ENCODE assay signal across 16 cellular contexts in genomic region chr19:31223805-31224534, GRCh38.
DNase-seq lines count a peak whose midpoint lies in the region; ATAC-seq and TF ChIP-seq lines count a peak whose summit lies in the region.
"Had no signal": no experiment of that assay in that cellular context is flagged by ENCODE, and none has a peak within 500 bp of the region (broad histone marks: within the 10 kb centered on the region; RNA-seq: fewer than 3 reads in every experiment).

No MANE protein-coding gene starts in this region.

- no peaks in the 10 kb centered on the region for H3K36me3 Mint-ChIP-seq in brain
- no peaks in the 10 kb centered on the region for H3K36me3 Mint-ChIP-seq in activated T-helper 2 cell treated with anti-CD3 and anti-CD28 coated beads, Interferon-gamma antibody, Interleukin-2, Interleukin-4, amounts not matched to agents 10 μg/mL and 5 μg/mL and 100 μg/mL, durations not matched to agents 14 hours and 24 hours and 36 hours (ENCODE audit: low read depth)
- H3K36me3 Mint-ChIP-seq in activated CD8-positive, alpha-beta memory T cell treated with anti-CD3 and anti-CD28 coated beads, Interleukin-2, amount 10 ng/mL, durations not matched to agents 7 days and 5 days = peaks cover 9% of the 10 kb centered on the region
- no peaks in the 10 kb centered on the region for H3K36me3 Mint-ChIP-seq in natural killer cell treated with Interleukin-12 subunit alpha and Interleukin-12 subunit beta and Interleukin-15 and Interleukin-18, amount 100 ng/mL, for 72 hours
- no peaks in the 10 kb centered on the region for H3K36me3 Mint-ChIP-seq in MCF 10A (ENCODE audit: insufficient read depth, unreplicated experiment)

- peak overlapping the region in 3 of 5 experiments; percentile 28 to 42 (median 41) for H3K27ac Mint-ChIP-seq in brain
- no peak overlapping the region for H3K27ac Mint-ChIP-seq in activated T-helper 2 cell treated with anti-CD3 and anti-CD28 coated beads, Interferon-gamma antibody, Interleukin-2, Interleukin-4, amounts not matched to agents 10 μg/mL and 5 μg/mL and 100 μg/mL, durations not matched to agents 14 hours and 24 hours and 36 hours
- H3K27ac Mint-ChIP-seq in activated CD8-positive, alpha-beta memory T cell treated with anti-CD3 and anti-CD28 coated beads, Interleukin-2, amount 10 ng/mL, durations not matched to agents 7 days and 5 days = no peak overlapping the region
- H3K27ac Mint-ChIP-seq in natural killer cell treated with Interleukin-12 subunit alpha and Interleukin-12 subunit beta and Interleukin-15 and Interleukin-18, amount 100 ng/mL, for 72 hours = no peak overlapping the region
- no peak overlapping the region for H3K27ac Mint-ChIP-seq in MCF 10A (ENCODE audit: low read depth, unreplicated experiment)
- H3K27ac Mint-ChIP-seq: activated naive CD8-positive, alpha-beta T cell treated with anti-CD3 and anti-CD28 coated beads, Interleukin-2, amount 10 ng/mL, durations not matched to agents 7 days and 5 days; progenitor cell of endocrine pancreas had no signal

- no peak overlapping the region for H3K4me3 Mint-ChIP-seq in brain
- no peak overlapping the region for H3K4me3 Mint-ChIP-seq in activated T-helper 2 cell treated with anti-CD3 and anti-CD28 coated beads, Interferon-gamma antibody, Interleukin-2, Interleukin-4, amounts not matched to agents 10 μg/mL and 5 μg/mL and 100 μg/mL, durations not matched to agents 14 hours and 24 hours and 36 hours (ENCODE audit: low read depth)
- no peak overlapping the region for H3K4me3 Mint-ChIP-seq in activated CD8-positive, alpha-beta memory T cell treated with anti-CD3 and anti-CD28 coated beads, Interleukin-2, amount 10 ng/mL, durations not matched to agents 7 days and 5 days
- H3K4me3 Mint-ChIP-seq in natural killer cell treated with Interleukin-12 subunit alpha and Interleukin-12 subunit beta and Interleukin-15 and Interleukin-18, amount 100 ng/mL, for 72 hours = no peak overlapping the region
- no peak overlapping the region for H3K4me3 Mint-ChIP-seq in MCF 10A (ENCODE audit: unreplicated experiment)
- H3K4me3 Mint-ChIP-seq: activated naive CD8-positive, alpha-beta T cell treated with anti-CD3 and anti-CD28 coated beads, Interleukin-2, amount 10 ng/mL, durations not matched to agents 7 days and 5 days had no signal

- intact Hi-C loops in activated T-helper 2 cell treated with anti-CD3 and anti-CD28 coated beads, Interferon-gamma antibody, Interleukin-2, Interleukin-4, amounts not matched to agents 10 μg/mL and 5 μg/mL and 100 μg/mL, durations not matched to agents 14 hours and 24 hours and 36 hours (cut with micrococcal nuclease) = no loop called here
- intact Hi-C loops in MCF 10A (cut with micrococcal nuclease) = no loop called here

- H3K4me1 Mint-ChIP-seq in brain (peaks cover 11% of the 10 kb centered on the region), MCF 10A (ENCODE audit: insufficient read depth, unreplicated experiment) (no peaks in the 10 kb centered on the region)
- peaks cover 9% of the 10 kb centered on the region for H3K4me1 Mint-ChIP-seq in activated T-helper 2 cell treated with anti-CD3 and anti-CD28 coated beads, Interferon-gamma antibody, Interleukin-2, Interleukin-4, amounts not matched to agents 10 μg/mL and 5 μg/mL and 100 μg/mL, durations not matched to agents 14 hours and 24 hours and 36 hours (ENCODE audit: low read depth)
- H3K4me1 Mint-ChIP-seq in activated CD8-positive, alpha-beta memory T cell treated with anti-CD3 and anti-CD28 coated beads, Interleukin-2, amount 10 ng/mL, durations not matched to agents 7 days and 5 days = peaks cover 19% of the 10 kb centered on the region
- peaks cover 17 to 21% of the 10 kb centered on the region in 2 donors for H3K4me1 Mint-ChIP-seq in natural killer cell treated with Interleukin-12 subunit alpha and Interleukin-12 subunit beta and Interleukin-15 and Interleukin-18, amount 100 ng/mL, for 72 hours (ENCODE audit: low read depth in 2 of 2)

- POLR2A ChIA-PET in MCF 10A (lab: Yijun Ruan, JAX) = no interaction called here

- DNase-seq in AG08395 (ENCODE audit: low spot score) = peak; percentile 90
- DNase-seq in M059J (ENCODE audit: low read depth) = peak; percentile 57
- peak; percentile 93 for DNase-seq in iris pigment epithelial cell (ENCODE audit: low read depth)
- DNase-seq in activated T-helper 2 cell treated with anti-CD3 and anti-CD28 coated beads, Interferon-gamma antibody, Interleukin-2, Interleukin-4, amounts not matched to agents 10 μg/mL and 5 μg/mL and 100 μg/mL, durations not matched to agents 14 hours and 24 hours and 36 hours (ENCODE audit: low spot score) = no peak
- no peak for DNase-seq in activated CD8-positive, alpha-beta memory T cell treated with anti-CD3 and anti-CD28 coated beads, Interleukin-2, amount 10 ng/mL, durations not matched to agents 7 days and 5 days
- DNase-seq in natural killer cell treated with Interleukin-12 subunit alpha and Interleukin-12 subunit beta and Interleukin-15 and Interleukin-18, amount 100 ng/mL, for 72 hours (ENCODE audit: low spot score) = no peak
- DNase-seq in MCF 10A (ENCODE audit: unreplicated experiment) = no peak
- DNase-seq: activated naive CD8-positive, alpha-beta T cell treated with anti-CD3 and anti-CD28 coated beads, Interleukin-2, amount 10 ng/mL, durations not matched to agents 7 days and 5 days; AML-193; dermis blood vessel endothelial cell; DND-41; NCI-H1694 treated with DMSO at 0.1 percent for 48 hours; NCI-H526; transverse colon had no signal

- TF ChIP-seq CTCF in brain (conservative IDR thresholded peaks at IDR 0.05) = no peak
- no peak for TF ChIP-seq CTCF in MCF 10A (IDR thresholded peaks at IDR 0.05; ENCODE audit: unreplicated experiment)

- H3K27me3 Mint-ChIP-seq in brain (no peaks in the 10 kb centered on the region), MCF 10A (ENCODE audit: insufficient read depth, unreplicated experiment) (no peaks in the 10 kb centered on the region)
- H3K27me3 Mint-ChIP-seq in activated T-helper 2 cell treated with anti-CD3 and anti-CD28 coated beads, Interferon-gamma antibody, Interleukin-2, Interleukin-4, amounts not matched to agents 10 μg/mL and 5 μg/mL and 100 μg/mL, durations not matched to agents 14 hours and 24 hours and 36 hours (ENCODE audit: low read depth) = peaks cover 4% of the 10 kb centered on the region
- peaks cover 4% of the 10 kb centered on the region for H3K27me3 Mint-ChIP-seq in activated CD8-positive, alpha-beta memory T cell treated with anti-CD3 and anti-CD28 coated beads, Interleukin-2, amount 10 ng/mL, durations not matched to agents 7 days and 5 days
- peaks cover 2 to 12% of the 10 kb centered on the region in 2 donors for H3K27me3 Mint-ChIP-seq in natural killer cell treated with Interleukin-12 subunit alpha and Interleukin-12 subunit beta and Interleukin-15 and Interleukin-18, amount 100 ng/mL, for 72 hours

- CTCF ChIA-PET in activated CD8-positive, alpha-beta memory T cell treated with anti-CD3 and anti-CD28 coated beads, Interleukin-2, amount 10 ng/mL, durations not matched to agents 7 days and 5 days (lab: Charles Lee) = no interaction called here
- CTCF ChIA-PET in MCF 10A (lab: Yijun Ruan, JAX) = interaction anchor here (0.6 kb wide), 1 partner anchor 1508 kb away, joined by 3 read pairs; no protein-coding TSS in a partner anchor

- H3K9me3 Mint-ChIP-seq in brain = no peaks in the 10 kb centered on the region
- peaks cover 16% of the 10 kb centered on the region for H3K9me3 Mint-ChIP-seq in activated T-helper 2 cell treated with anti-CD3 and anti-CD28 coated beads, Interferon-gamma antibody, Interleukin-2, Interleukin-4, amounts not matched to agents 10 μg/mL and 5 μg/mL and 100 μg/mL, durations not matched to agents 14 hours and 24 hours and 36 hours
- peaks cover 7% of the 10 kb centered on the region for H3K9me3 Mint-ChIP-seq in activated CD8-positive, alpha-beta memory T cell treated with anti-CD3 and anti-CD28 coated beads, Interleukin-2, amount 10 ng/mL, durations not matched to agents 7 days and 5 days (ENCODE audit: low read depth)
- H3K9me3 Mint-ChIP-seq in natural killer cell treated with Interleukin-12 subunit alpha and Interleukin-12 subunit beta and Interleukin-15 and Interleukin-18, amount 100 ng/mL, for 72 hours = peaks cover 11% of the 10 kb centered on the region
- H3K9me3 Mint-ChIP-seq in MCF 10A (ENCODE audit: unreplicated experiment) = peaks cover 24% of the 10 kb centered on the region

- no peak for ATAC-seq in activated CD8-positive, alpha-beta memory T cell treated with anti-CD3 and anti-CD28 coated beads, Interleukin-2, amount 10 ng/mL, durations not matched to agents 7 days and 5 days
- ATAC-seq in natural killer cell treated with Interleukin-12 subunit alpha and Interleukin-12 subunit beta and Interleukin-15 and Interleukin-18, amount 100 ng/mL, for 72 hours = no peak

- no TSS peak for BruUV-seq in MCF 10A (replicated peaks; lab: Mats Ljungman, UMichigan)

Comparison
In these comparisons a context has a peak if more than half of its experiments do, and no peak if none do; other contexts are left out.
1. DNase-seq: peak in AG08395 (single experiment), M059J (single experiment) and iris pigment epithelial cell (single experiment); none in activated T-helper 2 cell treated with anti-CD3 and anti-CD28 coated beads, Interferon-gamma antibody, Interleukin-2, Interleukin-4, amounts not matched to agents 10 μg/mL and 5 μg/mL and 100 μg/mL, durations not matched to agents 14 hours and 24 hours and 36 hours (single experiment), activated CD8-positive, alpha-beta memory T cell treated with anti-CD3 and anti-CD28 coated beads, Interleukin-2, amount 10 ng/mL, durations not matched to agents 7 days and 5 days (single experiment), natural killer cell treated with Interleukin-12 subunit alpha and Interleukin-12 subunit beta and Interleukin-15 and Interleukin-18, amount 100 ng/mL, for 72 hours (single experiment) and MCF 10A (single experiment).
2. H3K27ac Mint-ChIP-seq: peak in brain (3 of 5); none in activated T-helper 2 cell treated with anti-CD3 and anti-CD28 coated beads, Interferon-gamma antibody, Interleukin-2, Interleukin-4, amounts not matched to agents 10 μg/mL and 5 μg/mL and 100 μg/mL, durations not matched to agents 14 hours and 24 hours and 36 hours (single experiment), activated CD8-positive, alpha-beta memory T cell treated with anti-CD3 and anti-CD28 coated beads, Interleukin-2, amount 10 ng/mL, durations not matched to agents 7 days and 5 days (single experiment), natural killer cell treated with Interleukin-12 subunit alpha and Interleukin-12 subunit beta and Interleukin-15 and Interleukin-18, amount 100 ng/mL, for 72 hours (0 of 2) and MCF 10A (single experiment).